ENCODE assay signal across 1 cellular context in genomic region chr2:169221745-169222369, GRCh38.
TF ChIP-seq lines count a peak whose summit lies in the region.

No MANE protein-coding gene starts in this region.

TF ChIP-seq in K562, 482 proteins besides CTCF, POLR2A, EP300 and RAD21 (continued from another document and continues in another):
- TF ChIP-seq ZBTB49 (CRISPR knock-in tag; IDR thresholded peaks at IDR 0.05; ENCODE audit: borderline replicate concordance), result no peak
- TF ChIP-seq NUFIP1 (IDR thresholded peaks at IDR 0.05; ENCODE audit: partially characterized antibody), result peak; percentile 38
- no peak for TF ChIP-seq HMGXB4 (CRISPR knock-in tag; IDR thresholded peaks at IDR 0.05)
- no peak for TF ChIP-seq SNAPC5 (CRISPR knock-in tag; IDR thresholded peaks at IDR 0.05)
- no peak for TF ChIP-seq ZNF280A (IDR thresholded peaks at IDR 0.05; ENCODE audit: low read depth, partially characterized antibody)
- no peak for TF ChIP-seq AFF1 (IDR thresholded peaks at IDR 0.05; ENCODE audit: low read depth in 1 of 2, partially characterized antibody in 2 of 2)
- TF ChIP-seq SFPQ (IDR thresholded peaks at IDR 0.05; ENCODE audit: low read depth, low read length), result no peak
- no peak for TF ChIP-seq POLR2AphosphoS5 (IDR thresholded peaks at IDR 0.05; ENCODE audit: control insufficient read depth, insufficient read depth, low read depth, low read length)
- TF ChIP-seq MCM3 (IDR thresholded peaks at IDR 0.05), result no peak
- TF ChIP-seq ZNF277 (CRISPR knock-in tag; IDR thresholded peaks at IDR 0.05; ENCODE audit: borderline replicate concordance), result no peak
- no peak for TF ChIP-seq E2F4 (CRISPR knock-in tag; IDR thresholded peaks at IDR 0.05; ENCODE audit: low read depth)
- TF ChIP-seq ZFP36 (IDR thresholded peaks at IDR 0.05; ENCODE audit: low read depth, low read length, partially characterized antibody), result no peak
- 0 out of 2 replicates have a peak, but pooled peaks have one; percentile 33 for TF ChIP-seq ARID3A (IDR thresholded peaks at IDR 0.05; ENCODE audit: borderline replicate concordance, low read depth, low read length)
- TF ChIP-seq BACH1 (tag; IDR thresholded peaks at IDR 0.05), result no peak
- no peak for TF ChIP-seq ZNF830 (CRISPR knock-in tag; IDR thresholded peaks at IDR 0.05)
- no peak for TF ChIP-seq YY1 (IDR thresholded peaks at IDR 0.05; ENCODE audit: borderline replicate concordance in 1 of 3, control insufficient read depth in 1 of 3, extremely low read depth in 1 of 3, insufficient read depth in 3 of 3, insufficient read length in 1 of 3, insufficient replicate concordance in 2 of 3, low read depth in 1 of 3, low read length in 2 of 3)
- no peak for TF ChIP-seq PRMT5 (CRISPR knock-in tag; IDR thresholded peaks at IDR 0.05)
- TF ChIP-seq SMARCA5 (IDR thresholded peaks at IDR 0.05), result no peak
- TF ChIP-seq LEF1 (IDR thresholded peaks at IDR 0.05), result 0 out of 2 replicates have a peak, but pooled peaks have one; percentile 13
- TF ChIP-seq ZNF175 (CRISPR knock-in tag; IDR thresholded peaks at IDR 0.05; ENCODE audit: low read depth), result no peak
- no peak for TF ChIP-seq POLR3G (IDR thresholded peaks at IDR 0.05; ENCODE audit: extremely low read depth, insufficient read length, insufficient replicate concordance)
- TF ChIP-seq HOMEZ (CRISPR knock-in tag; IDR thresholded peaks at IDR 0.05), result no peak
- TF ChIP-seq GTF2F1 (IDR thresholded peaks at IDR 0.05; ENCODE audit: low read depth, low read length), result no peak
- TF ChIP-seq CXXC5 (CRISPR knock-in tag; IDR thresholded peaks at IDR 0.05), result no peak
- TF ChIP-seq SP2 (IDR thresholded peaks at IDR 0.05; ENCODE audit: extremely low read depth, low read depth, low read length, poor library complexity, severe bottlenecking), result no peak
- no peak for TF ChIP-seq PTTG1 (tag; IDR thresholded peaks at IDR 0.05; ENCODE audit: low read depth)
- TF ChIP-seq GTF2E2 (tag; IDR thresholded peaks at IDR 0.05), result no peak
- no peak for TF ChIP-seq PRDM10 (IDR thresholded peaks at IDR 0.05; ENCODE audit: partially characterized antibody)
- peak in 1 of 2 experiments; percentile 39; a peak in 1 of 4 replicates for TF ChIP-seq ARNT (IDR thresholded peaks at IDR 0.05)
- no peak for TF ChIP-seq ELK1 (CRISPR knock-in tag; IDR thresholded peaks at IDR 0.05)
